Comparison of ENCODE assay signal across 30 cellular contexts in the genomic region with DNA sequence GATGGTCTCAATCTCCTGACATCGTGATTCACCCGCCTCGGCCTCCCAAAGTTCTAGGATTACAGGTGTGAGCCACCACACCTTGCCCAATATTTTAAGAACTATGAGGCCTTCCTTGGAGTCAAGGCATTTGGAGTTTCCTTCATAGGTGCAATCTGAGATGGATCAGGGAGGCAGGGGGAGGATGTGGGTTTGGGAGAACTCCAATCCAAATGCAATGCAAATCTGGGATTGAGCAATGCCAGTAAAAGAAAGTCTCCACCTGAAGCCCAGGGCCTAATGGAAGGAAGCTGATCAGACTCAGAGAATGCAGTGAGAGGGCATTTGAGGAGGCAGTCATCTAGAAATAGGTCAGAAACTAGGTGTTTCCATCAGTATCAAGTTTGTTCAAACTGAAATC. TPM values are rescaled to one million over a fixed set of nuclear protein-coding genes. Genes with fewer than 3 reads are reported as not detected.
DNase-seq lines count a peak whose midpoint lies in the region; ATAC-seq, FAIRE-seq and TF ChIP-seq lines count a peak whose summit lies in the region.
"Had no signal": no experiment of that assay in that cellular context is flagged by ENCODE, and none has a peak within 500 bp of the region (broad histone marks: within the 10 kb centered on the region; RNA-seq: fewer than 3 reads in every experiment).

No MANE protein-coding gene starts in this region.

- no peak overlapping the region for H3K27ac ChIP-seq in keratinocyte (ENCODE audit: control insufficient read depth, insufficient read depth, low read length)
- H3K27ac ChIP-seq: HL-60, left ventricle myocardium inferior, SK-N-MC, skin epidermis, stomach, transverse colon, VCaP had no signal

- H3K4me3 ChIP-seq in cardiac fibroblast (replicated peaks in 1 of 2; ENCODE audit: low read depth in 2 of 2, low read length in 2 of 2) (no peak overlapping the region), keratinocyte (ENCODE audit: control insufficient read depth in 2 of 3, extremely low read depth in 1 of 3, insufficient read depth in 2 of 3, low read depth in 1 of 3, low read length in 3 of 3) (no peak overlapping the region)
- H3K4me3 ChIP-seq: K562, left ventricle myocardium inferior, SK-N-MC, skin epidermis, stomach, transverse colon had no signal

- H3K9me3 Mint-ChIP-seq in activated CD8-positive, alpha-beta T cell treated with anti-CD3 and anti-CD28 coated beads, Interleukin-2, amount 10 ng/mL, durations not matched to agents 7 days and 5 days (ENCODE audit: insufficient read depth) = no peaks in the 10 kb centered on the region
- H3K9me3 Mint-ChIP-seq: activated naive CD8-positive, alpha-beta T cell treated with anti-CD3 and anti-CD28 coated beads, Interleukin-2, amount 50 U/mL, for 24 hours; CD4-positive, alpha-beta T cell; nephron had no signal

- H3K4me1 Mint-ChIP-seq in activated CD8-positive, alpha-beta T cell treated with anti-CD3 and anti-CD28 coated beads, Interleukin-2, amount 10 ng/mL, durations not matched to agents 7 days and 5 days (ENCODE audit: low read depth) = no peaks in the 10 kb centered on the region
- H3K4me1 Mint-ChIP-seq: activated naive CD8-positive, alpha-beta T cell treated with anti-CD3 and anti-CD28 coated beads, Interleukin-2, amount 50 U/mL, for 24 hours; nephron had no signal

- no peaks in the 10 kb centered on the region for H3K9me1 ChIP-seq in keratinocyte (ENCODE audit: control insufficient read depth, extremely low read depth, insufficient read depth, low read length)

- POLR2A ChIA-PET in activated CD8-positive, alpha-beta T cell treated with anti-CD3 and anti-CD28 coated beads, Interleukin-2, amount 10 ng/mL, durations not matched to agents 7 days and 5 days (lab: Charles Lee) = no interaction called here

- no peaks in the 10 kb centered on the region for H3K79me2 ChIP-seq in keratinocyte (ENCODE audit: control insufficient read depth, insufficient read depth, low read length)

- H3K36me3 ChIP-seq in keratinocyte (ENCODE audit: control insufficient read depth in 2 of 2, extremely low read depth in 1 of 2, insufficient read depth in 2 of 2, low read length in 2 of 2) = peaks cover 10 to 11% of the 10 kb centered on the region in 2 experiments

- no peak overlapping the region for H3K4me2 ChIP-seq in keratinocyte (ENCODE audit: control insufficient read depth, extremely low read depth, insufficient read depth, low read depth, low read length)

- no peak for ATAC-seq in GM18520 (IDR thresholded peaks at IDR 0.05; ENCODE audit: unreplicated experiment)
- ATAC-seq in activated CD8-positive, alpha-beta T cell treated with anti-CD3 and anti-CD28 coated beads, Interleukin-2, amount 10 ng/mL, durations not matched to agents 7 days and 5 days = no peak
- ATAC-seq: activated naive CD8-positive, alpha-beta T cell treated with anti-CD3 and anti-CD28 coated beads, Interleukin-2, amount 50 U/mL, for 24 hours; K562; Panc1 had no signal

- H3K9me3 ChIP-seq in keratinocyte (ENCODE audit: control insufficient read depth, low read depth, low read length) = no peaks in the 10 kb centered on the region
- H3K9me3 ChIP-seq: left ventricle myocardium inferior, stomach, transverse colon had no signal

- DNase-seq in GM03348 (ENCODE audit: low spot score) = peak; percentile 52
- DNase-seq in M059J (ENCODE audit: low read depth) = peak; percentile 66
- DNase-seq in cardiac fibroblast (ENCODE audit: low read depth in 2 of 2) = peak; percentile 35 to 54
- no peak for DNase-seq in keratinocyte (ENCODE audit: low read depth, low spot score)
- no peak for DNase-seq in activated CD8-positive, alpha-beta T cell treated with anti-CD3 and anti-CD28 coated beads, Interleukin-2, amount 10 ng/mL, durations not matched to agents 7 days and 5 days
- no peak for DNase-seq in anterior cingulate cortex (lab: John Stamatoyannopoulos, UW)
- no peak for DNase-seq in putamen (ENCODE audit: low spot score)
- DNase-seq: activated CD8-positive, alpha-beta memory T cell treated with anti-CD3 and anti-CD28 coated beads, Interleukin-2, amount 50 U/mL, for 48 hours; activated naive CD8-positive, alpha-beta T cell treated with anti-CD3 and anti-CD28 coated beads, Interleukin-2, amount 50 U/mL, for 24 hours; CD4-positive, alpha-beta T cell; central memory CD4-positive, alpha-beta T cell; DMS153; erythroblast; glutamatergic neuron; left ventricle myocardium inferior; midbrain; NCI-H187 treated with DMSO at 0.1 percent for 48 hours; NCI-H345; stimulated activated CD4-positive, alpha-beta T cell treated with anti-CD3 and anti-CD28 coated beads, Interleukin-2, amount 100 ng/mL, for 48 hours; stomach; T-helper 2 cell; transverse colon had no signal

- dilution Hi-C loops in keratinocyte (cut with MboI; ENCODE audit: extremely low pct_ligation_motif_present, low sequenced_read_pairs) = no loop called here

- H3K27me3 ChIP-seq in keratinocyte (ENCODE audit: control insufficient read depth, extremely low read depth, insufficient read depth, low read length) = no peaks in the 10 kb centered on the region
- H3K27me3 ChIP-seq: stomach, transverse colon had no signal

- no peaks in the 10 kb centered on the region for H3K36me3 Mint-ChIP-seq in activated CD8-positive, alpha-beta T cell treated with anti-CD3 and anti-CD28 coated beads, Interleukin-2, amount 10 ng/mL, durations not matched to agents 7 days and 5 days (ENCODE audit: low read depth)

- no peak overlapping the region for H2AFZ ChIP-seq in keratinocyte (ENCODE audit: control insufficient read depth, low read length)

- H4K20me1 ChIP-seq in keratinocyte (ENCODE audit: control insufficient read depth, extremely low read depth, insufficient read depth, low read length) = no peaks in the 10 kb centered on the region

- CTCF ChIA-PET in activated CD8-positive, alpha-beta T cell treated with anti-CD3 and anti-CD28 coated beads, Interleukin-2, amount 10 ng/mL, durations not matched to agents 7 days and 5 days (lab: Charles Lee) = interaction anchor here (0.9 to 1.2 kb wide), 2 partner anchors 16 to 156 kb away, joined by 4 read pairs; no protein-coding TSS in a partner anchor

- TF ChIP-seq CTCF in cardiac fibroblast (IDR thresholded peaks at IDR 0.05; ENCODE audit: low read depth, low read length) (no peak), keratinocyte (optimal IDR thresholded peaks at IDR 0.05 in 1 of 3, IDR thresholded peaks at IDR 0.05 in 1 of 3, conservative IDR thresholded peaks at IDR 0.05 in 1 of 3; ENCODE audit: extremely low read depth in 1 of 3, insufficient read depth in 2 of 3, low read length in 3 of 3) (no peak)

- H3K27ac Mint-ChIP-seq in activated CD8-positive, alpha-beta T cell treated with anti-CD3 and anti-CD28 coated beads, Interleukin-2, amount 10 ng/mL, durations not matched to agents 7 days and 5 days = no peak overlapping the region
- H3K27ac Mint-ChIP-seq: activated naive CD8-positive, alpha-beta T cell treated with anti-CD3 and anti-CD28 coated beads, Interleukin-2, amount 50 U/mL, for 24 hours; CD4-positive, alpha-beta T cell; nephron had no signal

- H3K9ac ChIP-seq in keratinocyte (ENCODE audit: control insufficient read depth, extremely low read depth, insufficient read depth, low read length) = no peak overlapping the region

- peak; percentile 55 for FAIRE-seq in keratinocyte (lab: Jason Lieb, UNC)
- FAIRE-seq: K562 had no signal

- H3K4me1 ChIP-seq in keratinocyte (ENCODE audit: control insufficient read depth, extremely low read depth, insufficient read depth, low read length) = peaks cover 4% of the 10 kb centered on the region
- H3K4me1 ChIP-seq: left ventricle myocardium inferior, stomach, transverse colon had no signal

- no peak overlapping the region for H3K4me3 Mint-ChIP-seq in activated CD8-positive, alpha-beta T cell treated with anti-CD3 and anti-CD28 coated beads, Interleukin-2, amount 10 ng/mL, durations not matched to agents 7 days and 5 days
- H3K4me3 Mint-ChIP-seq: activated naive CD8-positive, alpha-beta T cell treated with anti-CD3 and anti-CD28 coated beads, Interleukin-2, amount 50 U/mL, for 24 hours; CD4-positive, alpha-beta T cell; nephron had no signal

- H3K27me3 Mint-ChIP-seq in activated CD8-positive, alpha-beta T cell treated with anti-CD3 and anti-CD28 coated beads, Interleukin-2, amount 10 ng/mL, durations not matched to agents 7 days and 5 days (ENCODE audit: low read depth) = no peaks in the 10 kb centered on the region
- H3K27me3 Mint-ChIP-seq: activated naive CD8-positive, alpha-beta T cell treated with anti-CD3 and anti-CD28 coated beads, Interleukin-2, amount 50 U/mL, for 24 hours; CD4-positive, alpha-beta T cell had no signal

RNA-seq across cellular contexts. Expression of gene RSPH3, which starts 21.2 kb away (rescaled TPM):
- 3.4 and 9.6 TPM in 2 replicates for total RNA-seq in M059J (2014; rRNA removed; shearing (Covaris generic))
- 4.3 to 4.5 TPM (median 4.4 TPM) in 3 replicates for polyA plus RNA-seq in keratinocyte
- 12.7 TPM for polyA plus RNA-seq in keratinocyte (2011; ENCODE audit: low read depth)
- polyA plus RNA-seq in keratinocyte (2011; cell fraction: cytosol; rRNA removed) = 4.0 and 4.5 TPM in 2 replicates
- 5.3 and 5.8 TPM in 2 replicates for polyA plus RNA-seq in keratinocyte (2011; cell fraction: nucleus; rRNA removed)
- polyA plus RNA-seq in keratinocyte (2012; ENCODE audit: low replicate concordance) = 7.0 and 8.9 TPM in 2 replicates
- 3.3 to 6.5 TPM (median 3.4 TPM) in 3 replicates for polyA minus RNA-seq in keratinocyte
- polyA minus RNA-seq in keratinocyte (2011; cell fraction: cytosol; rRNA and poly(A)+ RNA removed) = 10.6 TPM
- 3.1 and 6.9 TPM in 2 replicates for polyA minus RNA-seq in keratinocyte (2011; cell fraction: nucleus; rRNA and poly(A)+ RNA removed)
- 1 to 10 TPM; 1.4 TPM for total RNA-seq in activated CD8-positive, alpha-beta T cell treated with anti-CD3 and anti-CD28 coated beads, Interleukin-2, amount 10 ng/mL, durations not matched to agents 7 days and 5 days

Comparison
In these comparisons a context has a peak if more than half of its experiments do, and no peak if none do; other contexts are left out.
1. DNase-seq: peak in GM03348 (single experiment), M059J (single experiment) and cardiac fibroblast (2 of 2); none in keratinocyte (single experiment), activated CD8-positive, alpha-beta T cell treated with anti-CD3 and anti-CD28 coated beads, Interleukin-2, amount 10 ng/mL, durations not matched to agents 7 days and 5 days (single experiment), anterior cingulate cortex (0 of 58) and putamen (single experiment).